In genomic region chr11:11580831-11581492, GRCh38 we compare ENCODE assay signal across 13 cellular contexts. TPM values are rescaled to one million over a fixed set of nuclear protein-coding genes. Genes with fewer than 3 reads are reported as not detected.
DNase-seq lines count a peak whose midpoint lies in the region; ATAC-seq and TF ChIP-seq lines count a peak whose summit lies in the region.
"Had no signal": no experiment of that assay in that cellular context is flagged by ENCODE, and none has a peak within 500 bp of the region (broad histone marks: within the 10 kb centered on the region; RNA-seq: fewer than 3 reads in every experiment).

No MANE protein-coding gene starts in this region.

- in situ Hi-C loops in transverse colon (cut with MboI; ENCODE audit: low pct_ligation_motif_present in 1 of 4, low pct_unique_long_range_greater_than_20kb in 1 of 4, low sequenced_read_pairs in 3 of 4) = no loop called here

- H2BK15ac ChIP-seq in mesendoderm (replicated peaks; ENCODE audit: low read depth) = no peak overlapping the region

- no peak for TF ChIP-seq EP300 in transverse colon (IDR thresholded peaks at IDR 0.05; ENCODE audit: low read depth)

- no peak overlapping the region for H3K18ac ChIP-seq in mesendoderm (ENCODE audit: low read length)

- TF ChIP-seq POLR2A in transverse colon (IDR thresholded peaks at IDR 0.05) = no peak

- POLR2A ChIA-PET in HEK293T (lab: Yijun Ruan, JAX) = no interaction called here

- ATAC-seq in HG02678 (IDR thresholded peaks at IDR 0.05; ENCODE audit: unreplicated experiment) = no peak
- ATAC-seq: activated T-cell treated with anti-CD3 and anti-CD28 coated beads, Interleukin-2, amount 50 U/mL, for 72 hours had no signal

- peak; percentile 6 for DNase-seq in BE2C
- DNase-seq in NCI-H1105 (lab: John Stamatoyannopoulos, UW) = peak; percentile 8
- peak; percentile 81 for DNase-seq in cerebellum (ENCODE audit: low spot score)
- no peak for DNase-seq in mesendoderm
- no peak for DNase-seq in HEK293T (ENCODE audit: extremely low spot score)
- DNase-seq in transverse colon = no peak
- no peak for DNase-seq in hepatocyte (ENCODE audit: low spot score)
- DNase-seq: activated T-cell treated with anti-CD3 and anti-CD28 coated beads, Interleukin-2, amount 50 U/mL, for 72 hours; GF-D8; NCI-H1436 treated with DMSO at 0.1 percent for 48 hours; Peyer's patch had no signal

- CTCF ChIA-PET in HEK293T (lab: Yijun Ruan, JAX) = no interaction called here

- H4K8ac ChIP-seq in mesendoderm (ENCODE audit: low read depth, low read length) = no peak overlapping the region

- WGBS in mesendoderm (ENCODE audit: extremely low coverage, insufficient coverage, low lambda C conversion rate) = no CpG with 5 or more reads among the region's 11 CpGs
- WGBS in transverse colon (ENCODE audit: low coverage in 1 of 2), 2 donors = 70% methylated on average over 11 of the region's 11 CpGs; no CpG with 5 or more reads in 1 of the 2 donors
- WGBS in hepatocyte (ENCODE audit: low lambda C conversion rate, missing lambda C conversion rate) = 62% methylated on average over 11 of the region's 11 CpGs

- H3K23ac ChIP-seq in mesendoderm (ENCODE audit: low read length) = no peak overlapping the region

- H3K36me3 ChIP-seq in BE2C (no peaks in the 10 kb centered on the region), mesendoderm (ENCODE audit: control insufficient read depth, insufficient read depth, low read length) (no peaks in the 10 kb centered on the region), transverse colon (no peaks in the 10 kb centered on the region), hepatocyte (replicated peaks; ENCODE audit: insufficient read depth, low read depth) (no peaks in the 10 kb centered on the region)
- H3K36me3 ChIP-seq: Peyer's patch, tibial nerve had no signal

- TF ChIP-seq CTCF in BE2C (IDR thresholded peaks at IDR 0.05; ENCODE audit: low read depth, low read length) (no peak), transverse colon (IDR thresholded peaks at IDR 0.05) (no peak), hepatocyte (IDR thresholded peaks at IDR 0.05; ENCODE audit: poor library complexity) (no peak)

- intact Hi-C loops in transverse colon (cut with DNase I; ENCODE audit: low total_unique reads) = no loop called here

- H3K4me3 ChIP-seq in BE2C (ENCODE audit: low read depth, low read length) (no peak overlapping the region), mesendoderm (ENCODE audit: low read length) (no peak overlapping the region), transverse colon (no peak overlapping the region), hepatocyte (no peak overlapping the region)
- H3K4me3 ChIP-seq: Peyer's patch, tibial nerve had no signal

- no peak overlapping the region for H2AFZ ChIP-seq in hepatocyte

- H3K27ac ChIP-seq in mesendoderm (ENCODE audit: low read depth, low read length) (no peak overlapping the region), transverse colon (peak overlapping the region in 2 of 4 donors; percentile 5 to 26), hepatocyte (no peak overlapping the region)
- H3K27ac ChIP-seq: Peyer's patch, tibial nerve had no signal

- no peaks in the 10 kb centered on the region for H3K79me2 ChIP-seq in mesendoderm (ENCODE audit: control insufficient read depth, insufficient read depth, low read length)
- no peaks in the 10 kb centered on the region for H3K79me2 ChIP-seq in hepatocyte

- H3K56ac ChIP-seq in mesendoderm (ENCODE audit: low read length) = peak overlapping the region; percentile 13

- no peak overlapping the region for H2AK5ac ChIP-seq in mesendoderm (ENCODE audit: low read length)

- no peaks in the 10 kb centered on the region for H4K20me1 ChIP-seq in hepatocyte (ENCODE audit: insufficient read depth, poor library complexity, severe bottlenecking)

- no peak overlapping the region for H3K4ac ChIP-seq in mesendoderm (ENCODE audit: low read depth, low read length)

- H3K9me3 ChIP-seq in BE2C (no peaks in the 10 kb centered on the region), transverse colon (no peaks in the 10 kb centered on the region), hepatocyte (ENCODE audit: low read depth) (no peaks in the 10 kb centered on the region)
- H3K9me3 ChIP-seq: Peyer's patch, tibial nerve had no signal

- H3K9me2 ChIP-seq in hepatocyte (replicated peaks; ENCODE audit: insufficient read depth) = no peaks in the 10 kb centered on the region

- H3K4me1 ChIP-seq in BE2C (no peaks in the 10 kb centered on the region), mesendoderm (ENCODE audit: control insufficient read depth, low read depth, low read length) (peaks cover 5% of the 10 kb centered on the region), transverse colon (peaks cover 0 to 12% (median 4%) of the 10 kb centered on the region in 4 donors), hepatocyte (ENCODE audit: insufficient read depth) (peaks cover 5% of the 10 kb centered on the region)
- H3K4me1 ChIP-seq: Peyer's patch had no signal

- H3K4me2 ChIP-seq in mesendoderm (ENCODE audit: low read length) (no peak overlapping the region), hepatocyte (no peak overlapping the region)

- H2BK5ac ChIP-seq in mesendoderm (ENCODE audit: low read length) = no peak overlapping the region

- no peak overlapping the region for H2BK120ac ChIP-seq in mesendoderm (ENCODE audit: low read depth, low read length)

- H3K27me3 ChIP-seq in BE2C (no peaks in the 10 kb centered on the region), mesendoderm (ENCODE audit: insufficient read depth, low read length, poor library complexity) (no peaks in the 10 kb centered on the region), transverse colon (no peaks in the 10 kb centered on the region), hepatocyte (no peaks in the 10 kb centered on the region)
- H3K27me3 ChIP-seq: Peyer's patch, tibial nerve had no signal

- H3K9ac ChIP-seq in mesendoderm (ENCODE audit: low read length) = no peak overlapping the region

- no peak overlapping the region for H4K5ac ChIP-seq in mesendoderm (ENCODE audit: low read length)

- no peaks in the 10 kb centered on the region for H3K79me1 ChIP-seq in mesendoderm (ENCODE audit: low read length)

TF ChIP-seq in HEK293T, 16 proteins besides CTCF, POLR2A, EP300 and RAD21:
- no peak for TF ChIP-seq NFRKB (IDR thresholded peaks at IDR 0.05)
- no peak for TF ChIP-seq SP1 (IDR thresholded peaks at IDR 0.05)
- TF ChIP-seq HDGF (IDR thresholded peaks at IDR 0.05; ENCODE audit: borderline replicate concordance) = no peak
- no peak for TF ChIP-seq FOXM1 (IDR thresholded peaks at IDR 0.05; ENCODE audit: borderline replicate concordance)

RNA-seq across cellular contexts. Expression of gene GALNT18, which starts 40.8 kb away (rescaled TPM):
- polyA plus RNA-seq in BE2C (2012; ENCODE audit: insufficient read depth, insufficient read length, low read depth) = not detected
- total RNA-seq in cerebellum (21.7 TPM), transverse colon (10 to 100 TPM in 1 of 4 donors, 1 to 10 TPM in 3; 5.6 to 22.1 (median 8.4) TPM), hepatocyte (7.3 and 11.6 TPM in 2 replicates)
- 1.2 TPM for polyA plus RNA-seq in mesendoderm (2013, experiment 1 of 2)
- 1.1 TPM for polyA plus RNA-seq in mesendoderm (2013, experiment 2 of 2)
- 22.4 and 26.1 TPM in 2 replicates for polyA plus RNA-seq in hepatocyte

Comparison
In these comparisons a context has a peak if more than half of its experiments do, and no peak if none do; other contexts are left out.
1. DNase-seq: peak in BE2C (single experiment), NCI-H1105 (single experiment) and cerebellum (single experiment); none in mesendoderm (single experiment), HEK293T (single experiment), transverse colon (single experiment) and hepatocyte (single experiment).